15 cellular contexts compared by ENCODE assay signal in genomic region chr2:134836986-134837385, GRCh38. TPM values are rescaled to one million over a fixed set of nuclear protein-coding genes. Genes with fewer than 3 reads are reported as not detected.
DNase-seq lines count a peak whose midpoint lies in the region; ATAC-seq and TF ChIP-seq lines count a peak whose summit lies in the region.
"Had no signal": no experiment of that assay in that cellular context is flagged by ENCODE, and none has a peak within 500 bp of the region (broad histone marks: within the 10 kb centered on the region; RNA-seq: fewer than 3 reads in every experiment).

No MANE protein-coding gene starts in this region.

- H3K27ac Mint-ChIP-seq in HFFc6: peak overlapping the region; percentile 89
- no peak overlapping the region for H3K27ac Mint-ChIP-seq in CD14-positive monocyte
- H3K27ac Mint-ChIP-seq in neural progenitor cell: no peak overlapping the region

- H3K9me3 Mint-ChIP-seq in HFFc6: peaks cover 21% of the 10 kb centered on the region
- peaks cover 3 to 13% (median 10%) of the 10 kb centered on the region in 7 donors for H3K9me3 Mint-ChIP-seq in CD14-positive monocyte
- H3K9me3 Mint-ChIP-seq in neural progenitor cell: peaks cover 17% of the 10 kb centered on the region

- H3K4me2 ChIP-seq in mammary epithelial cell (ENCODE audit: insufficient read depth, low read depth, low read length) (peak overlapping the region; percentile 25), neural progenitor cell (no peak overlapping the region)

- H3K9me3 ChIP-seq in mammary epithelial cell (replicated peaks; ENCODE audit: insufficient read depth, low read length) (peaks cover 7% of the 10 kb centered on the region), neural progenitor cell (ENCODE audit: low read depth) (peaks cover 9% of the 10 kb centered on the region)
- H3K9me3 ChIP-seq: BE2C had no signal

- BruUV-seq in mammary epithelial cell (replicated peaks; lab: Mats Ljungman, UMichigan): no TSS peak

- peak overlapping the region; percentile 90 for H2AFZ ChIP-seq in ACC112 (ENCODE audit: low read length, unreplicated experiment)
- H2AFZ ChIP-seq in mammary epithelial cell (ENCODE audit: low read depth, low read length): peak overlapping the region; percentile 61
- H2AFZ ChIP-seq in neural progenitor cell (replicated peaks): no peak overlapping the region

- H3K4me1 Mint-ChIP-seq in HFFc6 (ENCODE audit: low read depth) (peaks cover 24% of the 10 kb centered on the region), CD14-positive monocyte (no peaks in the 10 kb centered on the region), neural progenitor cell (no peaks in the 10 kb centered on the region)

- H3K27me3 Mint-ChIP-seq in HFFc6 (ENCODE audit: insufficient read depth) (peaks cover 9% of the 10 kb centered on the region), CD14-positive monocyte (ENCODE audit: low read depth in 3 of 3) (peaks cover 1 to 2% (median 2%) of the 10 kb centered on the region in 3 donors), neural progenitor cell (ENCODE audit: insufficient read depth, low read depth) (peaks cover 2% of the 10 kb centered on the region)

- H3K79me2 ChIP-seq in ACC112 (ENCODE audit: control insufficient read depth, insufficient read depth, low read length, unreplicated experiment) (no peaks in the 10 kb centered on the region), mammary epithelial cell (ENCODE audit: insufficient read depth, low read length) (no peaks in the 10 kb centered on the region), neural progenitor cell (ENCODE audit: low read depth) (no peaks in the 10 kb centered on the region)

- no peak overlapping the region for H3K9ac ChIP-seq in mammary epithelial cell (ENCODE audit: insufficient read depth, low read length)
- H3K9ac ChIP-seq in neural progenitor cell: no peak overlapping the region

- intact Hi-C loops in mammary epithelial cell (cut with micrococcal nuclease): no loop called here
- intact Hi-C loops in CD14-positive monocyte (cut with micrococcal nuclease): no loop called here

- H3K4me1 ChIP-seq in ACC112 (ENCODE audit: control insufficient read depth, insufficient read depth, low read length, unreplicated experiment) (peaks cover 14% of the 10 kb centered on the region), mammary epithelial cell (ENCODE audit: insufficient read depth, low read length) (peaks cover 12% of the 10 kb centered on the region), neural progenitor cell (no peaks in the 10 kb centered on the region)
- H3K4me1 ChIP-seq: BE2C had no signal

- in situ Hi-C loops in mammary epithelial cell (cut with MboI; ENCODE audit: low sequenced_read_pairs in 2 of 2): no loop called here

- peak overlapping the region; percentile 79 for H3K27ac ChIP-seq in ACC112 (ENCODE audit: low read depth, low read length)
- peak overlapping the region; percentile 57 for H3K27ac ChIP-seq in mammary epithelial cell (ENCODE audit: insufficient read depth, low read depth, low read length)
- no peak overlapping the region for H3K27ac ChIP-seq in neural progenitor cell
- H3K27ac ChIP-seq: coronary artery had no signal

- H3K27me3 ChIP-seq in ACC112 (ENCODE audit: insufficient read depth, low read length) (no peaks in the 10 kb centered on the region), mammary epithelial cell (ENCODE audit: insufficient read depth, low read length) (no peaks in the 10 kb centered on the region), neural progenitor cell (no peaks in the 10 kb centered on the region)
- H3K27me3 ChIP-seq: BE2C had no signal

- peak overlapping the region; percentile 67 for H3K4me3 Mint-ChIP-seq in HFFc6
- H3K4me3 Mint-ChIP-seq in CD14-positive monocyte: no peak overlapping the region
- no peak overlapping the region for H3K4me3 Mint-ChIP-seq in neural progenitor cell

- CTCF ChIA-PET in mammary epithelial cell (lab: Charles Lee; ENCODE audit: low non-redundant PET): interaction anchor here (0.7 kb wide), 2 partner anchors 18 to 124 kb away, joined by 3 read pairs; no protein-coding TSS in a partner anchor

- TF ChIP-seq CTCF in HFFc6 (IDR thresholded peaks at IDR 0.05): no peak
- no peak for TF ChIP-seq CTCF in mammary epithelial cell (conservative IDR thresholded peaks at IDR 0.05 in 1 of 2, IDR thresholded peaks at IDR 0.05 in 1 of 2; ENCODE audit: extremely low read depth in 1 of 2, insufficient read depth in 1 of 2, low read depth in 1 of 2, low read length in 2 of 2)
- no peak for TF ChIP-seq CTCF in CD14-positive monocyte (IDR thresholded peaks at IDR 0.05)
- no peak for TF ChIP-seq CTCF in neural progenitor cell (IDR thresholded peaks at IDR 0.05)

- 0% methylated on average over 2 of the region's 2 CpGs for WGBS in mammary epithelial cell (ENCODE audit: low coverage, missing lambda C conversion rate)

- ATAC-seq in GM19467 (IDR thresholded peaks at IDR 0.05; ENCODE audit: unreplicated experiment): no peak

- H3K36me3 ChIP-seq in ACC112 (ENCODE audit: insufficient read depth, low read length) (no peaks in the 10 kb centered on the region; the same call in 1 of the 2 replicates), mammary epithelial cell (ENCODE audit: insufficient read depth, low read length) (no peaks in the 10 kb centered on the region), neural progenitor cell (peaks cover 4% of the 10 kb centered on the region)
- H3K36me3 ChIP-seq: BE2C had no signal

- DNase-seq in HFFc6 (peak; percentile 94), mammary epithelial cell (peak; percentile 94), kidney tubule cell (ENCODE audit: low spot score) (peak; percentile 98), CD14-positive monocyte (ENCODE audit: low spot score) (no peak), neural progenitor cell (ENCODE audit: low spot score) (no peak), NCI-H1436 treated with DMSO at 0.1 percent for 48 hours (lab: John Stamatoyannopoulos, UW) (no peak)
- DNase-seq: activated CD4-positive, alpha-beta T cell treated with anti-CD3 and anti-CD28 coated beads for 48 hours; activated effector memory CD4-positive, alpha-beta T cell treated with Interleukin-2 at 50 U/mL for 16 hours; BE2C; NCI-H1048; NCI-H82; stimulated activated CD4-positive, alpha-beta T cell treated with anti-CD3 and anti-CD28 coated beads, Interleukin-12 subunit alpha, Interleukin-12 subunit beta, amount 100 ng/mL, for 4 hours had no signal

- H3K36me3 Mint-ChIP-seq in HFFc6 (ENCODE audit: low read depth): peaks cover 14% of the 10 kb centered on the region
- H3K36me3 Mint-ChIP-seq in CD14-positive monocyte: no peaks in the 10 kb centered on the region
- H3K36me3 Mint-ChIP-seq in neural progenitor cell: no peaks in the 10 kb centered on the region

- no peaks in the 10 kb centered on the region for H4K20me1 ChIP-seq in mammary epithelial cell (ENCODE audit: insufficient read depth, low read length)
- H4K20me1 ChIP-seq in neural progenitor cell (ENCODE audit: low read depth): no peaks in the 10 kb centered on the region

- peak overlapping the region; percentile 43; the same call in 1 of the 2 replicates for H3K4me3 ChIP-seq in ACC112 (ENCODE audit: low read depth, low read length)
- H3K4me3 ChIP-seq in mammary epithelial cell (replicated peaks in 1 of 3; ENCODE audit: insufficient read depth in 1 of 3, low read depth in 2 of 3, low read length in 3 of 3): no peak overlapping the region
- H3K4me3 ChIP-seq in neural progenitor cell: no peak overlapping the region
- H3K4me3 ChIP-seq: coronary artery had no signal

- dilution Hi-C loops in mammary epithelial cell (cut with HindIII; ENCODE audit: low sequenced_read_pairs): no loop called here

- H3F3A ChIP-seq in neural progenitor cell (ENCODE audit: low read depth): no peaks in the 10 kb centered on the region

RNA-seq across cellular contexts. Expression of gene ACMSD, which starts 1.4 kb away (rescaled TPM):
- total RNA-seq in HFFc6 (2021; fragmentation: NEBNext Ultra II Directional; extraction: Animal tissue kit (Norgen Biotek cat#: 25700)): not detected
- under 1 TPM in 1 of 2 donors, not detected in 1; 0.33 TPM for total RNA-seq in mammary epithelial cell
- not detected for polyA plus RNA-seq in mammary epithelial cell
- polyA minus RNA-seq in mammary epithelial cell: not detected
- polyA plus RNA-seq in CD14-positive monocyte: not detected
- not detected in 2 replicates for total RNA-seq in neural progenitor cell (ENCODE audit: low replicate concordance)

Comparison
In these comparisons a context has a peak if more than half of its experiments do, and no peak if none do; other contexts are left out.
1. DNase-seq: peak in HFFc6 (single experiment), mammary epithelial cell (single experiment) and kidney tubule cell (single experiment); none in CD14-positive monocyte (single experiment), neural progenitor cell (single experiment) and NCI-H1436 treated with DMSO at 0.1 percent for 48 hours (single experiment).